In genomic region chr3:100463002-100463401, GRCh38 we compare ENCODE assay signal across 9 cellular contexts. TPM values are rescaled to one million over a fixed set of nuclear protein-coding genes. Genes with fewer than 3 reads are reported as not detected.
A peak's percentile ranks its signal among the peaks of the same experiment; 100 is the strongest.
DNase-seq lines count a peak whose midpoint lies in the region; ATAC-seq, FAIRE-seq and TF ChIP-seq lines count a peak whose summit lies in the region.
"Had no signal": no experiment of that assay in that cellular context is flagged by ENCODE, and none has a peak within 500 bp of the region (broad histone marks: within the 10 kb centered on the region; RNA-seq: fewer than 3 reads in every experiment).

No MANE protein-coding gene starts in this region.

- H3K4me1 Mint-ChIP-seq in stimulated activated naive B cell treated with anti-CD40 and anti-IgM and Interleukin-4, amounts not matched to agents 10 μg/mL and 1 μg/mL and 100 μg/mL, for 72 hours, result peaks cover 3 to 13% of the 10 kb centered on the region in 2 donors

- H3K27me3 ChIP-seq in GM12878 (replicated peaks in 1 of 2; ENCODE audit: control insufficient read depth in 2 of 2, insufficient read depth in 2 of 2, low read length in 1 of 2) (no peaks in the 10 kb centered on the region), iPS DF 6.9 (ENCODE audit: control insufficient read depth, insufficient read depth, low read length) (no peaks in the 10 kb centered on the region)
- H3K27me3 ChIP-seq: BLaER1 had no signal

- intact Hi-C loops in GM12878 (cut with micrococcal nuclease; ENCODE audit: unreplicated experiment), result loop anchor here (1.0 to 10.0 kb wide), 6 partner anchors 127 to 732 kb away; no protein-coding TSS in a partner anchor

- H3K9me3 ChIP-seq in GM12878 (replicated peaks; ENCODE audit: control insufficient read depth, insufficient read depth, low read length), result peaks cover 9% of the 10 kb centered on the region; the same call in 2 of the 3 replicates
- H3K9me3 ChIP-seq in iPS DF 6.9 (ENCODE audit: control insufficient read depth, insufficient read depth, low read length), result peaks cover 4% of the 10 kb centered on the region

- H3K4me3 ChIP-seq in GM12878 (no peak overlapping the region), iPS DF 6.9 (ENCODE audit: low read length) (no peak overlapping the region)
- H3K4me3 ChIP-seq: BLaER1 had no signal

- peaks cover 10% of the 10 kb centered on the region for H3K4me1 ChIP-seq in GM12878 (ENCODE audit: control insufficient read depth, insufficient read depth, low read length)
- no peaks in the 10 kb centered on the region for H3K4me1 ChIP-seq in iPS DF 6.9 (ENCODE audit: control insufficient read depth, insufficient read depth, low read length)
- H3K4me1 ChIP-seq: BLaER1 had no signal

- in situ Hi-C loops in GM12878 (cut with MboI), result loop anchor here (5.0 kb wide), 1 partner anchor 129 kb away; no protein-coding TSS in a partner anchor

- peaks cover 0 to 10% of the 10 kb centered on the region in 2 donors for H3K27me3 Mint-ChIP-seq in stimulated activated naive B cell treated with anti-CD40 and anti-IgM and Interleukin-4, amounts not matched to agents 10 μg/mL and 1 μg/mL and 100 μg/mL, for 72 hours

- RAD21 ChIA-PET in GM12878 (lab: Charles Lee; ENCODE audit: unreplicated experiment), result interaction anchor here (0.5 to 7.7 kb wide), 64 partner anchors 8 to 1130 kb away, joined by 3 to 231 read pairs (median 4); partner anchors contain the start of genes ADGRG7, LNP1, TMEM45A and TOMM70

- peak; percentile 65 to 78 (median 71); a peak in 5 of 6 replicates for TF ChIP-seq CTCF in GM12878 (IDR thresholded peaks at IDR 0.05 in 2 of 3, conservative IDR thresholded peaks at IDR 0.05 in 1 of 3; ENCODE audit: control insufficient read depth in 2 of 3, extremely low read depth in 1 of 3, insufficient read depth in 1 of 3, low read depth in 3 of 3, low read length in 3 of 3)

- H3K9me3 Mint-ChIP-seq in stimulated activated naive B cell treated with anti-CD40 and anti-IgM and Interleukin-4, amounts not matched to agents 10 μg/mL and 1 μg/mL and 100 μg/mL, for 72 hours, result peaks cover 0 to 2% of the 10 kb centered on the region in 2 donors

- TF ChIP-seq EP300 in GM12878 (IDR thresholded peaks at IDR 0.05; ENCODE audit: borderline replicate concordance in 1 of 2, control insufficient read depth in 1 of 2, low read depth in 2 of 2, low read length in 2 of 2), result no peak

- no peaks in the 10 kb centered on the region for H3K36me3 ChIP-seq in GM12878 (ENCODE audit: control insufficient read depth in 2 of 2, insufficient read depth in 2 of 2, low read length in 1 of 2)
- no peaks in the 10 kb centered on the region for H3K36me3 ChIP-seq in iPS DF 6.9 (ENCODE audit: control insufficient read depth, insufficient read depth, low read length)
- H3K36me3 ChIP-seq: BLaER1 had no signal

- no peaks in the 10 kb centered on the region for H3K79me2 ChIP-seq in GM12878 (ENCODE audit: control insufficient read depth, insufficient read depth, low read length)

- 3% methylated on average over 3 of the region's 3 CpGs for WGBS in GM12878 (ENCODE audit: insufficient coverage, insufficient replicate concordance, low lambda C conversion rate, missing lambda C conversion rate)
- WGBS in iPS DF 6.9 (ENCODE audit: insufficient coverage, insufficient read length), result no CpG with 5 or more reads among the region's 3 CpGs

- no peaks in the 10 kb centered on the region for H4K20me1 ChIP-seq in GM12878 (ENCODE audit: control insufficient read depth, insufficient read depth)
- H4K20me1 ChIP-seq: BLaER1 had no signal

- peak; percentile 99 for TF ChIP-seq RAD21 in GM12878 (IDR thresholded peaks at IDR 0.05; ENCODE audit: insufficient read depth, low read depth, low read length)

- H3K36me3 Mint-ChIP-seq in stimulated activated naive B cell treated with anti-CD40 and anti-IgM and Interleukin-4, amounts not matched to agents 10 μg/mL and 1 μg/mL and 100 μg/mL, for 72 hours, result peaks cover 0 to 2% of the 10 kb centered on the region in 2 donors

- no peak for TF ChIP-seq POLR2A in GM12878 (IDR thresholded peaks at IDR 0.05; ENCODE audit: low read depth, low read length)

- DNase-seq in NCI-H524 (lab: John Stamatoyannopoulos, UW), result peak; percentile 42 to 75
- DNase-seq in NCI-H524 treated with DMSO at 0.1 percent for 48 hours (lab: John Stamatoyannopoulos, UW), result no peak
- DNase-seq in NCI-H345 (lab: John Stamatoyannopoulos, UW), result peak; percentile 51
- peak; percentile 35 for DNase-seq in GM12878 (ENCODE audit: low read depth, low spot score)
- peak; percentile 25 for DNase-seq in iPS DF 6.9 (ENCODE audit: low read depth, low spot score)
- no peak for DNase-seq in stimulated activated naive B cell treated with anti-CD40 and anti-IgM and Interleukin-4, amounts not matched to agents 10 μg/mL and 1 μg/mL and 100 μg/mL, for 72 hours

- H3K4me3 Mint-ChIP-seq in stimulated activated naive B cell treated with anti-CD40 and anti-IgM and Interleukin-4, amounts not matched to agents 10 μg/mL and 1 μg/mL and 100 μg/mL, for 72 hours, result no peak overlapping the region

- H3K9ac ChIP-seq in GM12878 (ENCODE audit: control insufficient read depth, insufficient read depth, low read length), result no peak overlapping the region
- H3K9ac ChIP-seq: BLaER1 had no signal

- no TSS peak for BruUV-seq in GM12878 (replicated peaks; lab: Mats Ljungman, UMichigan)

- no peak overlapping the region for H3K4me2 ChIP-seq in GM12878 (ENCODE audit: control insufficient read depth, insufficient read depth)
- H3K4me2 ChIP-seq: BLaER1 had no signal

- ATAC-seq in GM19463 (IDR thresholded peaks at IDR 0.05; ENCODE audit: unreplicated experiment), result peak; percentile 74
- ATAC-seq in HG03432 (IDR thresholded peaks at IDR 0.05; ENCODE audit: unreplicated experiment), result peak; percentile 85
- ATAC-seq in GM12878, result peak; percentile 95
- ATAC-seq in stimulated activated naive B cell treated with anti-CD40 and anti-IgM and Interleukin-4, amounts not matched to agents 10 μg/mL and 1 μg/mL and 100 μg/mL, for 72 hours (replicated peaks), result peak; percentile 87 to 91

- H3K27ac Mint-ChIP-seq in stimulated activated naive B cell treated with anti-CD40 and anti-IgM and Interleukin-4, amounts not matched to agents 10 μg/mL and 1 μg/mL and 100 μg/mL, for 72 hours, result no peak overlapping the region

- no peak overlapping the region for H3K27ac ChIP-seq in GM12878 (ENCODE audit: control insufficient read depth, insufficient read depth)
- H3K27ac ChIP-seq in iPS DF 6.9 (ENCODE audit: low read length), result no peak overlapping the region
- H3K27ac ChIP-seq: BLaER1 had no signal

- no peak overlapping the region for H2AFZ ChIP-seq in GM12878 (ENCODE audit: control insufficient read depth, low read depth, low read length)

- SMC1A ChIA-PET in GM12878 (lab: Charles Lee; ENCODE audit: uncharacterized antibody, unreplicated experiment), result interaction anchor here (0.6 to 10.6 kb wide), 71 partner anchors 9 to 734 kb away, joined by 3 to 279 read pairs (median 4); partner anchors contain the start of genes LNP1, TMEM45A and TOMM70

- FAIRE-seq in GM12878 (lab: Jason Lieb, UNC), result peak; percentile 65

- POLR2A ChIA-PET in GM12878 (lab: Charles Lee), result interaction anchor here (0.7 to 1.8 kb wide), 3 partner anchors 127 to 172 kb away, joined by 3 to 7 read pairs (median 6); no protein-coding TSS in a partner anchor

- CTCF ChIA-PET in GM12878 (lab: Yijun Ruan, JAX), result interaction anchor here (0.5 to 10.3 kb wide), 86 partner anchors 8 to 1228 kb away, joined by 3 to 462 read pairs (median 4); partner anchors contain the start of genes TFG, TMEM45A and TOMM70

TF ChIP-seq in GM12878, 131 proteins besides CTCF, POLR2A, EP300 and RAD21 (continues in another document):
- no peak for TF ChIP-seq ASH2L (IDR thresholded peaks at IDR 0.05; ENCODE audit: borderline replicate concordance, low read depth)
- TF ChIP-seq WRNIP1 (IDR thresholded peaks at IDR 0.05; ENCODE audit: borderline replicate concordance, low read depth, low read length), result no peak
- TF ChIP-seq KDM1A (IDR thresholded peaks at IDR 0.05; ENCODE audit: borderline replicate concordance), result no peak
- TF ChIP-seq NR2C2 (IDR thresholded peaks at IDR 0.05; ENCODE audit: borderline replicate concordance, control insufficient read depth, insufficient read length, low read depth), result no peak
- no peak for TF ChIP-seq NKRF (conservative IDR thresholded peaks at IDR 0.05)
- TF ChIP-seq EGR1 (IDR thresholded peaks at IDR 0.05; ENCODE audit: borderline replicate concordance in 1 of 2, low read depth in 2 of 2, low read length in 2 of 2), result no peak
- no peak for TF ChIP-seq NFIC (IDR thresholded peaks at IDR 0.05; ENCODE audit: low read depth, low read length)

RNA-seq across cellular contexts. Expression of gene TMEM45A, which starts 29.4 kb away (rescaled TPM):
- 3.2 and 5.2 TPM in 2 replicates for total RNA-seq in GM12878 (2013; cell fraction: nucleolus; rRNA removed)
- total RNA-seq in GM12878 (2014; rRNA removed), result 0.34 and 1.0 TPM in 2 replicates
- 0.72 and 0.78 TPM in 2 replicates for total RNA-seq in GM12878 (2014; rRNA removed; fragmentation: Illumina TruSeq; extraction: Trizol)
- 0.90 and 1.0 TPM in 2 replicates for total RNA-seq in GM12878 (2021)
- 8.7 TPM for polyA plus RNA-seq in GM12878 (2011; ENCODE audit: low read depth)
- 5.3 and 10.0 TPM in 2 replicates for polyA plus RNA-seq in GM12878 (2011; rRNA removed)
- polyA plus RNA-seq in GM12878 (2011; cell fraction: cytosol; rRNA removed), result 1.7 and 2.9 TPM in 2 replicates
- polyA plus RNA-seq in GM12878 (2011; cell fraction: nucleus; rRNA removed), result 1.1 and 1.9 TPM in 2 replicates
- polyA plus RNA-seq in GM12878 (2012), result 8.8 and 10.4 TPM in 2 replicates
- polyA plus RNA-seq in GM12878 (2014; fragmentation: Illumina TruSeq; extraction: Trizol), result 0.62 and 0.95 TPM in 2 replicates
- polyA plus RNA-seq in GM12878 (2014; fragmentation: Nextera tagmentation; extraction: Ambion mirVana), result 1 to 10 TPM; 2.5 to 3.0 TPM
- polyA plus RNA-seq in GM12878 (2014; rRNA removed), result 0.66 and 0.96 TPM in 2 replicates
- under 1 TPM; 0.60 to 0.77 TPM for polyA plus RNA-seq in GM12878 (2016; fragmentation: Nextera tagmentation; extraction: Ambion mirVana)
- polyA minus RNA-seq in GM12878 (2011; rRNA and poly(A)+ RNA removed), result 3.5 and 4.6 TPM in 2 replicates
- 1.1 TPM in 1 of 2 replicates, not detected in the other for polyA minus RNA-seq in GM12878 (2011; cell fraction: cytosol; rRNA and poly(A)+ RNA removed)
- polyA minus RNA-seq in GM12878 (2011; cell fraction: nucleus; rRNA and poly(A)+ RNA removed), result 0.36 and 0.96 TPM in 2 replicates

Comparison
In these comparisons a context has a peak if more than half of its experiments do, and no peak if none do; other contexts are left out.
1. DNase-seq: peak in NCI-H524 (2 of 2), NCI-H345 (single experiment), GM12878 (single experiment) and iPS DF 6.9 (single experiment); none in NCI-H524 treated with DMSO at 0.1 percent for 48 hours (single experiment) and stimulated activated naive B cell treated with anti-CD40 and anti-IgM and Interleukin-4, amounts not matched to agents 10 μg/mL and 1 μg/mL and 100 μg/mL, for 72 hours (single experiment).
2. Peak in every context shown above with its lines, with median percentiles within 50 percentile points of each other: ATAC-seq.